12 cellular contexts compared by ENCODE assay signal in genomic region chr17:80970762-80971703, GRCh38. TPM values are rescaled to one million over a fixed set of nuclear protein-coding genes. Genes with fewer than 3 reads are reported as not detected.
A peak's percentile ranks its signal among the peaks of the same experiment; 100 is the strongest.
DNase-seq lines count a peak whose midpoint lies in the region; ATAC-seq, FAIRE-seq and TF ChIP-seq lines count a peak whose summit lies in the region.
"Had no signal": no experiment of that assay in that cellular context is flagged by ENCODE, and none has a peak within 500 bp of the region (broad histone marks: within the 10 kb centered on the region; RNA-seq: fewer than 3 reads in every experiment).

No MANE protein-coding gene starts in this region.

- peaks cover 0 to 40% (median 8%) of the 10 kb centered on the region in 11 experiments; a peak in 9 of 22 replicates for H4K20me1 ChIP-seq in BLaER1 treated with 17β-estradiol and CSF1 and Interleukin-3, amounts not matched to agents 10 nM and 100 nM
- H4K20me1 ChIP-seq in GM12878 (ENCODE audit: control insufficient read depth, insufficient read depth) = no peaks in the 10 kb centered on the region

- no peak for FAIRE-seq in GM12878 (lab: Jason Lieb, UNC)
- FAIRE-seq: keratinocyte had no signal

- SMC1A ChIA-PET in GM12878 (lab: Charles Lee; ENCODE audit: uncharacterized antibody, unreplicated experiment) = interaction anchor here (1.1 to 1.5 kb wide), 7 partner anchors 82 to 544 kb away, joined by 3 to 7 read pairs (median 4); no protein-coding TSS in a partner anchor

- WGBS in GM12878 (ENCODE audit: insufficient coverage, insufficient replicate concordance, low lambda C conversion rate, missing lambda C conversion rate) = 45% methylated on average over 20 of the region's 26 CpGs
- 41 to 46% (median 43%) methylated on average over 25 to 26 of the region's 26 CpGs for WGBS in psoas muscle, 3 donors

- no peaks in the 10 kb centered on the region for H3K79me2 ChIP-seq in GM12878 (ENCODE audit: control insufficient read depth, insufficient read depth, low read length)

- H3K9ac ChIP-seq in BLaER1 treated with 17β-estradiol and CSF1 and Interleukin-3, amounts not matched to agents 10 nM and 100 nM = peak overlapping the region in 7 of 11 experiments; percentile 21 to 48 (median 45); a peak in 8 of 22 replicates
- H3K9ac ChIP-seq in GM12878 (ENCODE audit: control insufficient read depth, insufficient read depth, low read length) = no peak overlapping the region

- TF ChIP-seq CTCF in GM12878 (IDR thresholded peaks at IDR 0.05 in 2 of 3, conservative IDR thresholded peaks at IDR 0.05 in 1 of 3; ENCODE audit: control insufficient read depth in 2 of 3, extremely low read depth in 1 of 3, insufficient read depth in 1 of 3, low read depth in 3 of 3, low read length in 3 of 3) (no peak), psoas muscle (IDR thresholded peaks at IDR 0.05) (peak; percentile 2)

- TF ChIP-seq RAD21 in GM12878 (IDR thresholded peaks at IDR 0.05; ENCODE audit: insufficient read depth, low read depth, low read length) = no peak

- no peak; the same call in 1 of the 2 replicates for TF ChIP-seq POLR2A in GM12878 (IDR thresholded peaks at IDR 0.05; ENCODE audit: low read depth, low read length)

- intact Hi-C loops in GM12878 (cut with micrococcal nuclease; ENCODE audit: unreplicated experiment) (loop anchor here (2.0 kb wide), 1 partner anchor 104 kb away; no protein-coding TSS in a partner anchor), psoas muscle (cut with DNase I) (loop anchor here in 1 of 2 donors (10.0 kb wide), 1 partner anchor 106 kb away; no protein-coding TSS in a partner anchor)

- peak overlapping the region in 1 of 10 experiments; percentile 15; a peak in 1 of 20 replicates for H3K4me3 ChIP-seq in BLaER1 treated with 17β-estradiol and CSF1 and Interleukin-3, amounts not matched to agents 10 nM and 100 nM
- H3K4me3 ChIP-seq in H7 (ENCODE audit: insufficient read depth, low read depth, low read length) (no peak overlapping the region), GM12878 (no peak overlapping the region), psoas muscle (no peak overlapping the region)
- H3K4me3 ChIP-seq: cardiac muscle cell had no signal

- no peaks in the 10 kb centered on the region for H3K9me3 ChIP-seq in BLaER1 treated with 17β-estradiol and CSF1 and Interleukin-3, amounts not matched to agents 10 nM and 100 nM (replicated peaks in 1 of 11)
- H3K9me3 ChIP-seq in GM12878 (replicated peaks; ENCODE audit: control insufficient read depth, insufficient read depth, low read length) (no peaks in the 10 kb centered on the region), psoas muscle (no peaks in the 10 kb centered on the region)

- no peak overlapping the region for H3K27ac Mint-ChIP-seq in natural killer cell treated with Interleukin-12 subunit alpha and Interleukin-12 subunit beta and Interleukin-15 and Interleukin-18, amount 100 ng/mL, for 72 hours

- no peak overlapping the region for H3K4me3 Mint-ChIP-seq in natural killer cell treated with Interleukin-12 subunit alpha and Interleukin-12 subunit beta and Interleukin-15 and Interleukin-18, amount 100 ng/mL, for 72 hours
- H3K4me3 Mint-ChIP-seq: activated CD4-positive, alpha-beta T cell treated with anti-CD3 and anti-CD28 coated beads, Interleukin-2, amount 10 ng/mL, durations not matched to agents 7 days and 5 days had no signal

- H3K9me3 Mint-ChIP-seq in natural killer cell treated with Interleukin-12 subunit alpha and Interleukin-12 subunit beta and Interleukin-15 and Interleukin-18, amount 100 ng/mL, for 72 hours = no peaks in the 10 kb centered on the region
- H3K9me3 Mint-ChIP-seq: activated CD4-positive, alpha-beta T cell treated with anti-CD3 and anti-CD28 coated beads, Interleukin-2, amount 10 ng/mL, durations not matched to agents 7 days and 5 days; CD4-positive, alpha-beta memory T cell had no signal

- in situ Hi-C loops in GM12878 (cut with MboI) = loop anchor here (5.0 kb wide), 1 partner anchor 109 kb away; no protein-coding TSS in a partner anchor

- H3K4me2 ChIP-seq in BLaER1 treated with 17β-estradiol and CSF1 and Interleukin-3, amounts not matched to agents 10 nM and 100 nM = peak overlapping the region; percentile 79 to 92 (median 81)
- no peak overlapping the region for H3K4me2 ChIP-seq in GM12878 (ENCODE audit: control insufficient read depth, insufficient read depth)

- no peak for TF ChIP-seq EP300 in GM12878 (IDR thresholded peaks at IDR 0.05; ENCODE audit: borderline replicate concordance in 1 of 2, control insufficient read depth in 1 of 2, low read depth in 2 of 2, low read length in 2 of 2)

- no TSS peak for BruUV-seq in GM12878 (replicated peaks; lab: Mats Ljungman, UMichigan)

- H3K27me3 ChIP-seq in BLaER1 treated with 17β-estradiol and CSF1 and Interleukin-3, amounts not matched to agents 10 nM and 100 nM = peaks cover 0 to 37% (median 15%) of the 10 kb centered on the region in 11 experiments; a peak in 14 of 22 replicates
- H3K27me3 ChIP-seq in H7 (ENCODE audit: control insufficient read depth, insufficient read depth, low read length) = no peaks in the 10 kb centered on the region
- H3K27me3 ChIP-seq in GM12878 (replicated peaks in 1 of 2; ENCODE audit: control insufficient read depth in 2 of 2, insufficient read depth in 2 of 2, low read length in 1 of 2) = no peaks in the 10 kb centered on the region
- peaks cover 0 to 3% (median 0%) of the 10 kb centered on the region in 3 donors for H3K27me3 ChIP-seq in psoas muscle (ENCODE audit: insufficient read depth in 3 of 3, low read length in 2 of 3)
- H3K27me3 ChIP-seq: cardiac muscle cell had no signal

- DNase-seq in H7 (peak; percentile 75), GM12878 (ENCODE audit: low read depth, low spot score) (no peak), psoas muscle (peak in 1 of 2 donors; percentile 54), HUDEP-2 (lab: John Stamatoyannopoulos, UW; ENCODE audit: unreplicated experiment in 76 of 76) (no peak)
- no peak for DNase-seq in natural killer cell treated with Interleukin-12 subunit alpha and Interleukin-12 subunit beta and Interleukin-15 and Interleukin-18, amount 100 ng/mL, for 72 hours (ENCODE audit: low spot score)
- DNase-seq: NCI-H1436 treated with DMSO at 0.1 percent for 48 hours had no signal

- RAD21 ChIA-PET in GM12878 (lab: Charles Lee; ENCODE audit: unreplicated experiment) = interaction anchor here (1.0 to 2.0 kb wide), 9 partner anchors 41 to 544 kb away, joined by 3 to 22 read pairs (median 5); no protein-coding TSS in a partner anchor

- H3K36me3 ChIP-seq in BLaER1 treated with 17β-estradiol and CSF1 and Interleukin-3, amounts not matched to agents 10 nM and 100 nM = no peaks in the 10 kb centered on the region; a peak in 1 of 22 replicates
- H3K36me3 ChIP-seq in H7 (replicated peaks; ENCODE audit: control insufficient read depth, insufficient read depth, low read length) (no peaks in the 10 kb centered on the region), GM12878 (ENCODE audit: control insufficient read depth in 2 of 2, insufficient read depth in 2 of 2, low read length in 1 of 2) (no peaks in the 10 kb centered on the region), psoas muscle (ENCODE audit: insufficient read depth in 1 of 2, low read depth in 1 of 2) (no peaks in the 10 kb centered on the region)
- H3K36me3 ChIP-seq: cardiac muscle cell had no signal

- peak overlapping the region in 1 of 11 experiments; percentile 7; a peak in 1 of 22 replicates for H3K27ac ChIP-seq in BLaER1 treated with 17β-estradiol and CSF1 and Interleukin-3, amounts not matched to agents 10 nM and 100 nM
- H3K27ac ChIP-seq in GM12878 (ENCODE audit: control insufficient read depth, insufficient read depth) (no peak overlapping the region), psoas muscle (no peak overlapping the region)
- H3K27ac ChIP-seq: cardiac muscle cell had no signal

- no peak overlapping the region for H2AFZ ChIP-seq in GM12878 (ENCODE audit: control insufficient read depth, low read depth, low read length)

- no peaks in the 10 kb centered on the region for H3K36me3 Mint-ChIP-seq in natural killer cell treated with Interleukin-12 subunit alpha and Interleukin-12 subunit beta and Interleukin-15 and Interleukin-18, amount 100 ng/mL, for 72 hours

- peaks cover 0 to 3% of the 10 kb centered on the region in 2 donors for H3K27me3 Mint-ChIP-seq in natural killer cell treated with Interleukin-12 subunit alpha and Interleukin-12 subunit beta and Interleukin-15 and Interleukin-18, amount 100 ng/mL, for 72 hours

- POLR2A ChIA-PET in GM12878 (lab: Charles Lee) = no interaction called here

- ATAC-seq in GM12878 (peak; percentile 20), psoas muscle (no peak), GM21526 (IDR thresholded peaks at IDR 0.05; ENCODE audit: low FRiP score, unreplicated experiment) (no peak)
- no peak for ATAC-seq in natural killer cell treated with Interleukin-12 subunit alpha and Interleukin-12 subunit beta and Interleukin-15 and Interleukin-18, amount 100 ng/mL, for 72 hours

- H3K4me1 Mint-ChIP-seq in natural killer cell treated with Interleukin-12 subunit alpha and Interleukin-12 subunit beta and Interleukin-15 and Interleukin-18, amount 100 ng/mL, for 72 hours (ENCODE audit: low read depth in 2 of 2) = peaks cover 0 to 5% of the 10 kb centered on the region in 2 donors

- CTCF ChIA-PET in GM12878 (lab: Yijun Ruan, JAX) = interaction anchor here (0.6 to 2.1 kb wide), 10 partner anchors 11 to 544 kb away, joined by 3 to 19 read pairs (median 5); no protein-coding TSS in a partner anchor

- H3K4me1 ChIP-seq in BLaER1 treated with 17β-estradiol and CSF1 and Interleukin-3, amounts not matched to agents 10 nM and 100 nM = peaks cover 20 to 49% (median 41%) of the 10 kb centered on the region in 10 experiments
- H3K4me1 ChIP-seq in GM12878 (ENCODE audit: control insufficient read depth, insufficient read depth, low read length) = no peaks in the 10 kb centered on the region
- peaks cover 20% of the 10 kb centered on the region for H3K4me1 ChIP-seq in psoas muscle

RNA-seq across cellular contexts. Expression of gene CHMP6, which starts 20.6 kb away (rescaled TPM):
- total RNA-seq in H7 (2014; rRNA removed; shearing (Covaris generic)) = 13.0 and 15.0 TPM in 2 replicates
- 34.6 and 47.2 TPM in 2 replicates for total RNA-seq in GM12878 (2013; cell fraction: nucleolus; rRNA removed)
- total RNA-seq in GM12878 (2014; rRNA removed) = 9.6 and 10.4 TPM in 2 replicates
- 13.2 and 14.4 TPM in 2 replicates for total RNA-seq in GM12878 (2014; rRNA removed; fragmentation: Illumina TruSeq; extraction: Trizol)
- 26.8 and 29.8 TPM in 2 replicates for total RNA-seq in GM12878 (2021)
- 4.7 TPM for polyA plus RNA-seq in GM12878 (2011; ENCODE audit: low read depth)
- 13.0 and 15.0 TPM in 2 replicates for polyA plus RNA-seq in GM12878 (2011; rRNA removed)
- polyA plus RNA-seq in GM12878 (2011; cell fraction: cytosol; rRNA removed) = 17.0 and 25.3 TPM in 2 replicates
- 20.6 and 26.1 TPM in 2 replicates for polyA plus RNA-seq in GM12878 (2011; cell fraction: nucleus; rRNA removed)
- 12.4 and 13.1 TPM in 2 replicates for polyA plus RNA-seq in GM12878 (2012)
- polyA plus RNA-seq in GM12878 (2014; fragmentation: Illumina TruSeq; extraction: Trizol) = 10.5 and 14.1 TPM in 2 replicates
- 1 to 10 TPM in 1 of 2 experiments, under 1 TPM in 1; 0.21 to 2.1 TPM for polyA plus RNA-seq in GM12878 (2014; fragmentation: Nextera tagmentation; extraction: Ambion mirVana)
- polyA plus RNA-seq in GM12878 (2014; rRNA removed) = 32.0 and 35.7 TPM in 2 replicates
- 10 to 100 TPM; 32.8 to 37.9 TPM for polyA plus RNA-seq in GM12878 (2016; fragmentation: Nextera tagmentation; extraction: Ambion mirVana)
- polyA minus RNA-seq in GM12878 (2011; rRNA and poly(A)+ RNA removed) = 6.7 and 12.2 TPM in 2 replicates
- 5.6 and 9.9 TPM in 2 replicates for polyA minus RNA-seq in GM12878 (2011; cell fraction: cytosol; rRNA and poly(A)+ RNA removed)
- 9.7 and 15.0 TPM in 2 replicates for polyA minus RNA-seq in GM12878 (2011; cell fraction: nucleus; rRNA and poly(A)+ RNA removed)
- total RNA-seq in psoas muscle = 10 to 100 TPM; 32.0 to 36.9 (median 33.6) TPM
- polyA plus RNA-seq in psoas muscle = 10 to 100 TPM; 38.3 to 53.2 (median 45.6) TPM
- total RNA-seq in natural killer cell treated with Interleukin-12 subunit alpha and Interleukin-12 subunit beta and Interleukin-15 and Interleukin-18, amount 100 ng/mL, for 72 hours = 10 to 100 TPM; 33.1 to 43.7 TPM
